Comparison of ENCODE assay signal across 27 cellular contexts in the genomic region with DNA sequence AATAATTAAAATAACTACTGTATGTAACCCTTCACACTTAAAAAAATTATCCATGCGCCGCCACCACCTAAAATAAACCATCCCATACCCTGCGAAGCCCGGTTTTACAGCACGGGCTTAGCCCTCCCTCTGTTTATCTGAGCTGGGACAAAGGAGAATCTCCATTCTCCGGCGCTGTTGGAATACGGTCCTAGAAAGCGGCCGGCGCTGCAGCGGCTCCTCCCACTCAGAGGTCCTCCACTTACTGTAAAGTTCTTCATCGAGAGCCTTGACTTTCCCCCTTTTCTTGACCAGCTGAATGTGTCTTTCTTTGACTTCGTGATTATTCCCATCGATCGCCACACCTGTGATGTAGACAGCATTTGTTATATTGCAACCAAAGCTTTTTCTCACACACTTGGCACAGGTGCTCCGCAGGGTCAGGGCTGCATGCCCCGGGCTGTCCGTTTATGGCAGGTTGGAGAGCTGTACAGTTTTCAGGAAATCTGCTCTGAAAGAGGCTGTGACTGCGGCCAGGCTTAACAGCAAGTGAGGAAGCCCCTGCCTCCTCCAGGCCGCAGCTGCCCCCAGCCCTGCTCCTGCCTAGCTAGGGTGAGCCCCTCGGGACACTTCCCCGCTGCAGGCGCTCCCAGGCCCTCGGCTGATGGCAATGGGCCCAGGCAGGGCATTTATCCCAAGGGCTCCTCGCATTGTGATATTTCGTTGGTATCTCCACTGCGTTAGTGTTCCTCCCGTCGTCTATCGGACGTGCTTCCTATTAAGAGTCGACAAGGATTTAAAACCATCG. TPM values are rescaled to one million over a fixed set of nuclear protein-coding genes. Genes with fewer than 3 reads are reported as not detected.
"Had no signal": no experiment of that assay in that cellular context is flagged by ENCODE, and none has a peak within 500 bp of the region (broad histone marks: within the 10 kb centered on the region; RNA-seq: fewer than 3 reads in every experiment).

No MANE protein-coding gene starts in this region.

- H3K9ac ChIP-seq: KMS-11, SK-N-SH had no signal

- H3K36me3 Mint-ChIP-seq: activated naive CD8-positive, alpha-beta T cell had no signal

- H3K4me3 ChIP-seq: Peyer's patch had no signal

- H3K27ac ChIP-seq: KMS-11, Peyer's patch, VCaP had no signal

- DNase-seq: activated CD4-positive, alpha-beta memory T cell treated with anti-CD3 and anti-CD28 coated beads, Interleukin-2, amount 10 ng/mL, durations not matched to agents 7 days and 5 days; activated CD4-positive, alpha-beta T cell treated with anti-CD3 and anti-CD28 coated beads for 36 hours; activated CD4-positive, alpha-beta T cell treated with anti-CD3 and anti-CD28 coated beads, Interleukin-2, amount 50 U/mL, for 1 hour; activated gamma-delta T cell; activated naive CD4-positive, alpha-beta T cell treated with anti-CD3 and anti-CD28 coated beads for 36 hours; activated T-cell treated with anti-CD3 and anti-CD28 coated beads for 4 hours; activated T-cell treated with anti-CD3 and anti-CD28 coated beads, Interleukin-2, amount 50 U/mL, for 48 hours; amygdala; MV-4-11; NCI-H1092 treated with DMSO at 0.1 percent for 48 hours; NCI-H1417 treated with DMSO at 0.1 percent for 48 hours; NCI-H1694; NCI-H2029; NCI-H2107; NCI-H345; NCI-H510A; NCI-H526 treated with DMSO at 0.1 percent for 48 hours; NCI-H82; OCI-M1; Peyer's patch; SK-N-SH; T-helper 1 cell had no signal

- H3K4me3 Mint-ChIP-seq: activated CD4-positive, alpha-beta memory T cell treated with anti-CD3 and anti-CD28 coated beads, Interleukin-2, amount 10 ng/mL, durations not matched to agents 7 days and 5 days; activated CD4-positive, alpha-beta T cell treated with anti-CD3 and anti-CD28 coated beads for 36 hours; activated naive CD4-positive, alpha-beta T cell treated with anti-CD3 and anti-CD28 coated beads for 36 hours; activated naive CD8-positive, alpha-beta T cell; activated T-helper 17 cell treated with anti-CD3 and anti-CD28 coated beads, Interleukin-2, amount 50 U/mL, for 72 hours had no signal

- H3K9me3 Mint-ChIP-seq: activated CD4-positive, alpha-beta memory T cell treated with anti-CD3 and anti-CD28 coated beads, Interleukin-2, amount 10 ng/mL, durations not matched to agents 7 days and 5 days; activated naive CD4-positive, alpha-beta T cell treated with anti-CD3 and anti-CD28 coated beads for 36 hours; activated T-helper 17 cell treated with anti-CD3 and anti-CD28 coated beads, Interleukin-2, amount 50 U/mL, for 72 hours had no signal

- H3K4me2 ChIP-seq: KMS-11, SK-N-SH had no signal

- H3K9me3 ChIP-seq: Peyer's patch, SK-N-SH had no signal

- H3K4me1 Mint-ChIP-seq: activated CD4-positive, alpha-beta memory T cell treated with anti-CD3 and anti-CD28 coated beads, Interleukin-2, amount 10 ng/mL, durations not matched to agents 7 days and 5 days; activated CD4-positive, alpha-beta T cell treated with anti-CD3 and anti-CD28 coated beads for 36 hours; activated T-helper 17 cell treated with anti-CD3 and anti-CD28 coated beads, Interleukin-2, amount 50 U/mL, for 72 hours had no signal

- H3K27me3 ChIP-seq: Peyer's patch had no signal

- H3K36me3 ChIP-seq: Peyer's patch had no signal

- H3K4me1 ChIP-seq: Peyer's patch had no signal

- ATAC-seq: activated CD4-positive, alpha-beta T cell treated with anti-CD3 and anti-CD28 coated beads for 36 hours; activated T-helper 17 cell treated with anti-CD3 and anti-CD28 coated beads, Interleukin-2, amount 50 U/mL, for 72 hours had no signal

- H3K27ac Mint-ChIP-seq: activated CD4-positive, alpha-beta memory T cell treated with anti-CD3 and anti-CD28 coated beads, Interleukin-2, amount 10 ng/mL, durations not matched to agents 7 days and 5 days; activated CD4-positive, alpha-beta T cell treated with anti-CD3 and anti-CD28 coated beads for 36 hours; activated naive CD4-positive, alpha-beta T cell treated with anti-CD3 and anti-CD28 coated beads for 36 hours; activated naive CD8-positive, alpha-beta T cell; activated T-helper 17 cell treated with anti-CD3 and anti-CD28 coated beads, Interleukin-2, amount 50 U/mL, for 72 hours had no signal

RNA-seq across cellular contexts. Expression of a gene that starts 16.7 kb away (rescaled TPM):
- total RNA-seq: activated CD4-positive, alpha-beta memory T cell treated with anti-CD3 and anti-CD28 coated beads, Interleukin-2, amount 10 ng/mL, durations not matched to agents 7 days and 5 days; T-helper 2 cell treated with Interferon-gamma antibody and Interleukin-4, amounts not matched to agents 100 ng/mL and 5 ng/mL, for 36 hours had no signal
